In genomic region chr14:22928237-22929103, GRCh38 we compare ENCODE assay signal across 1 cellular context.
A peak's percentile ranks its signal among the peaks of the same experiment; 100 is the strongest.
TF ChIP-seq lines count a peak whose summit lies in the region.

No MANE protein-coding gene starts in this region.

TF ChIP-seq in HepG2, 621 proteins besides CTCF, POLR2A, EP300 and RAD21 (continued from another document and continues in another):
- no peak for TF ChIP-seq HMGA1 (CRISPR knock-in tag; conservative IDR thresholded peaks at IDR 0.05)
- no peak for TF ChIP-seq KLF16 (CRISPR knock-in tag; IDR thresholded peaks at IDR 0.05)
- no peak for TF ChIP-seq CREBL2 (CRISPR knock-in tag; IDR thresholded peaks at IDR 0.05; ENCODE audit: borderline replicate concordance)
- peak; percentile 54; the same call in 1 of the 2 replicates for TF ChIP-seq ARNTL (CRISPR knock-in tag; IDR thresholded peaks at IDR 0.05)
- TF ChIP-seq ISL2 (CRISPR knock-in tag; IDR thresholded peaks at IDR 0.05) = no peak
- no peak for TF ChIP-seq RFX5 (IDR thresholded peaks at IDR 0.05; ENCODE audit: low read depth, low read length)
- TF ChIP-seq NR2F1 (CRISPR knock-in tag; IDR thresholded peaks at IDR 0.05) = 0 out of 4 replicates have a peak, but pooled peaks of 1 of the 2 experiments have one; percentile 13
- 0 out of 2 replicates have a peak, but pooled peaks have one; percentile 65 for TF ChIP-seq ZNF646 (CRISPR knock-in tag; IDR thresholded peaks at IDR 0.05)
- no peak for TF ChIP-seq DBP (CRISPR knock-in tag; IDR thresholded peaks at IDR 0.05; ENCODE audit: not compliant biosample characterization)
- no peak for TF ChIP-seq KMT2A (CRISPR knock-in tag; IDR thresholded peaks at IDR 0.05)
- TF ChIP-seq, protein P1, sequence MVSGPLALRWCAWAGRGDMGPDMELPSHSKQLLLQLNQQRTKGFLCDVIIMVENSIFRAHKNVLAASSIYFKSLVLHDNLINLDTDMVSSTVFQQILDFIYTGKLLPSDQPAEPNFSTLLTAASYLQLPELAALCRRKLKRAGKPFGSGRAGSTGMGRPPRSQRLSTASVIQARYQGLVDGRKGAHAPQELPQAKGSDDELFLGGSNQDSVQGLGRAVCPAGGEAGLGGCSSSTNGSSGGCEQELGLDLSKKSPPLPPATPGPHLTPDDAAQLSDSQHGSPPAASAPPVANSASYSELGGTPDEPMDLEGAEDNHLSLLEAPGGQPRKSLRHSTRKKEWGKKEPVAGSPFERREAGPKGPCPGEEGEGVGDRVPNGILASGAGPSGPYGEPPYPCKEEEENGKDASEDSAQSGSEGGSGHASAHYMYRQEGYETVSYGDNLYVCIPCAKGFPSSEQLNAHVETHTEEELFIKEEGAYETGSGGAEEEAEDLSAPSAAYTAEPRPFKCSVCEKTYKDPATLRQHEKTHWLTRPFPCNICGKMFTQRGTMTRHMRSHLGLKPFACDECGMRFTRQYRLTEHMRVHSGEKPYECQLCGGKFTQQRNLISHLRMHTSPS (CRISPR knock-in tag; IDR thresholded peaks at IDR 0.05; ENCODE audit: low read depth) = no peak
- 0 out of 2 replicates have a peak, but pooled peaks have one; percentile 6 for TF ChIP-seq FOXC1 (CRISPR knock-in tag; IDR thresholded peaks at IDR 0.05; ENCODE audit: borderline replicate concordance)
- TF ChIP-seq RAD51 (IDR thresholded peaks at IDR 0.05; ENCODE audit: borderline replicate concordance) = no peak
- no peak for TF ChIP-seq DR1 (CRISPR knock-in tag; IDR thresholded peaks at IDR 0.05)
- TF ChIP-seq DZIP1 (CRISPR knock-in tag; IDR thresholded peaks at IDR 0.05) = no peak
- TF ChIP-seq CEBPG (CRISPR knock-in tag; IDR thresholded peaks at IDR 0.05) = no peak
- no peak for TF ChIP-seq AGO1 (IDR thresholded peaks at IDR 0.05; ENCODE audit: low read depth, low read length, poor library complexity, severe bottlenecking)
- TF ChIP-seq MEIS1 (CRISPR knock-in tag; IDR thresholded peaks at IDR 0.05; ENCODE audit: borderline replicate concordance) = 0 out of 2 replicates have a peak, but pooled peaks have one; percentile 15
- no peak for TF ChIP-seq KDM4B (CRISPR knock-in tag; IDR thresholded peaks at IDR 0.05)
- no peak for TF ChIP-seq ZBTB39 (CRISPR knock-in tag; IDR thresholded peaks at IDR 0.05)
- no peak for TF ChIP-seq ZNF430 (CRISPR knock-in tag; IDR thresholded peaks at IDR 0.05)
- TF ChIP-seq NBN (conservative IDR thresholded peaks at IDR 0.05) = no peak
- TF ChIP-seq MIER3 (CRISPR knock-in tag; IDR thresholded peaks at IDR 0.05; ENCODE audit: borderline replicate concordance) = no peak
- TF ChIP-seq, protein P2, sequence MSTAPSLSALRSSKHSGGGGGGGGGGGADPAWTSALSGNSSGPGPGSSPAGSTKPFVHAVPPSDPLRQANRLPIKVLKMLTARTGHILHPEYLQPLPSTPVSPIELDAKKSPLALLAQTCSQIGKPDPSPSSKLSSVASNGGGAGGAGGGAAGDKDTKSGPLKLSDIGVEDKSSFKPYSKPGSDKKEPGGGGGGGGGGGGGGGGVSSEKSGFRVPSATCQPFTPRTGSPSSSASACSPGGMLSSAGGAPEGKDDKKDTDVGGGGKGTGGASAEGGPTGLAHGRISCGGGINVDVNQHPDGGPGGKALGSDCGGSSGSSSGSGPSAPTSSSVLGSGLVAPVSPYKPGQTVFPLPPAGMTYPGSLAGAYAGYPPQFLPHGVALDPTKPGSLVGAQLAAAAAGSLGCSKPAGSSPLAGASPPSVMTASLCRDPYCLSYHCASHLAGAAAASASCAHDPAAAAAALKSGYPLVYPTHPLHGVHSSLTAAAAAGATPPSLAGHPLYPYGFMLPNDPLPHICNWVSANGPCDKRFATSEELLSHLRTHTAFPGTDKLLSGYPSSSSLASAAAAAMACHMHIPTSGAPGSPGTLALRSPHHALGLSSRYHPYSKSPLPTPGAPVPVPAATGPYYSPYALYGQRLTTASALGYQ (CRISPR knock-in tag; IDR thresholded peaks at IDR 0.05) = peak; percentile 41; the same call in 1 of the 2 replicates
- no peak for TF ChIP-seq ZNF264 (CRISPR knock-in tag; IDR thresholded peaks at IDR 0.05)
- TF ChIP-seq MYNN (CRISPR knock-in tag; IDR thresholded peaks at IDR 0.05; ENCODE audit: low read depth) = no peak; the same call in 1 of the 2 replicates
- TF ChIP-seq, protein P3, sequence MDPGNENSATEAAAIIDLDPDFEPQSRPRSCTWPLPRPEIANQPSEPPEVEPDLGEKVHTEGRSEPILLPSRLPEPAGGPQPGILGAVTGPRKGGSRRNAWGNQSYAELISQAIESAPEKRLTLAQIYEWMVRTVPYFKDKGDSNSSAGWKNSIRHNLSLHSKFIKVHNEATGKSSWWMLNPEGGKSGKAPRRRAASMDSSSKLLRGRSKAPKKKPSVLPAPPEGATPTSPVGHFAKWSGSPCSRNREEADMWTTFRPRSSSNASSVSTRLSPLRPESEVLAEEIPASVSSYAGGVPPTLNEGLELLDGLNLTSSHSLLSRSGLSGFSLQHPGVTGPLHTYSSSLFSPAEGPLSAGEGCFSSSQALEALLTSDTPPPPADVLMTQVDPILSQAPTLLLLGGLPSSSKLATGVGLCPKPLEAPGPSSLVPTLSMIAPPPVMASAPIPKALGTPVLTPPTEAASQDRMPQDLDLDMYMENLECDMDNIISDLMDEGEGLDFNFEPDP (CRISPR knock-in tag; conservative IDR thresholded peaks at IDR 0.05) = 0 out of 2 replicates have a peak, but pooled peaks have one; percentile 60
- TF ChIP-seq JUNB (CRISPR knock-in tag; IDR thresholded peaks at IDR 0.05; ENCODE audit: borderline replicate concordance) = no peak
- TF ChIP-seq, protein P4, sequence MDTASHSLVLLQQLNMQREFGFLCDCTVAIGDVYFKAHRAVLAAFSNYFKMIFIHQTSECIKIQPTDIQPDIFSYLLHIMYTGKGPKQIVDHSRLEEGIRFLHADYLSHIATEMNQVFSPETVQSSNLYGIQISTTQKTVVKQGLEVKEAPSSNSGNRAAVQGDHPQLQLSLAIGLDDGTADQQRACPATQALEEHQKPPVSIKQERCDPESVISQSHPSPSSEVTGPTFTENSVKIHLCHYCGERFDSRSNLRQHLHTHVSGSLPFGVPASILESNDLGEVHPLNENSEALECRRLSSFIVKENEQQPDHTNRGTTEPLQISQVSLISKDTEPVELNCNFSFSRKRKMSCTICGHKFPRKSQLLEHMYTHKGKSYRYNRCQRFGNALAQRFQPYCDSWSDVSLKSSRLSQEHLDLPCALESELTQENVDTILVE (CRISPR knock-in tag; IDR thresholded peaks at IDR 0.05) = no peak
- TF ChIP-seq CENPX (CRISPR knock-in tag; IDR thresholded peaks at IDR 0.05) = 0 out of 2 replicates have a peak, but pooled peaks have one; percentile 85
- no peak for TF ChIP-seq FOXA3 (CRISPR knock-in tag; IDR thresholded peaks at IDR 0.05)
- TF ChIP-seq, protein P5, sequence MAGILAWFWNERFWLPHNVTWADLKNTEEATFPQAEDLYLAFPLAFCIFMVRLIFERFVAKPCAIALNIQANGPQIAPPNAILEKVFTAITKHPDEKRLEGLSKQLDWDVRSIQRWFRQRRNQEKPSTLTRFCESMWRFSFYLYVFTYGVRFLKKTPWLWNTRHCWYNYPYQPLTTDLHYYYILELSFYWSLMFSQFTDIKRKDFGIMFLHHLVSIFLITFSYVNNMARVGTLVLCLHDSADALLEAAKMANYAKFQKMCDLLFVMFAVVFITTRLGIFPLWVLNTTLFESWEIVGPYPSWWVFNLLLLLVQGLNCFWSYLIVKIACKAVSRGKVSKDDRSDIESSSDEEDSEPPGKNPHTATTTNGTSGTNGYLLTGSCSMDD (CRISPR knock-in tag; IDR thresholded peaks at IDR 0.05) = no peak
- TF ChIP-seq KDM6A (CRISPR knock-in tag; IDR thresholded peaks at IDR 0.05; ENCODE audit: low read depth) = no peak
- 0 out of 2 replicates have a peak, but pooled peaks have one; percentile 15 for TF ChIP-seq ZNF724P (CRISPR knock-in tag; IDR thresholded peaks at IDR 0.05; ENCODE audit: borderline replicate concordance)
- TF ChIP-seq NFIB (CRISPR knock-in tag; IDR thresholded peaks at IDR 0.05; ENCODE audit: borderline replicate concordance) = no peak
- TF ChIP-seq, protein P6, sequence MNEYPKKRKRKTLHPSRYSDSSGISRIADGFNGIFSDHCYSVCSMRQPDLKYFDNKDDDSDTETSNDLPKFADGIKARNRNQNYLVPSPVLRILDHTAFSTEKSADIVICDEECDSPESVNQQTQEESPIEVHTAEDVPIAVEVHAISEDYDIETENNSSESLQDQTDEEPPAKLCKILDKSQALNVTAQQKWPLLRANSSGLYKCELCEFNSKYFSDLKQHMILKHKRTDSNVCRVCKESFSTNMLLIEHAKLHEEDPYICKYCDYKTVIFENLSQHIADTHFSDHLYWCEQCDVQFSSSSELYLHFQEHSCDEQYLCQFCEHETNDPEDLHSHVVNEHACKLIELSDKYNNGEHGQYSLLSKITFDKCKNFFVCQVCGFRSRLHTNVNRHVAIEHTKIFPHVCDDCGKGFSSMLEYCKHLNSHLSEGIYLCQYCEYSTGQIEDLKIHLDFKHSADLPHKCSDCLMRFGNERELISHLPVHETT (CRISPR knock-in tag; conservative IDR thresholded peaks at IDR 0.05) = 0 out of 2 replicates have a peak, but pooled peaks have one; percentile 24
- TF ChIP-seq ZFP36L2 (CRISPR knock-in tag; IDR thresholded peaks at IDR 0.05) = no peak; the same call in 1 of the 2 replicates
